15 cellular contexts compared by ENCODE assay signal in the genomic region with DNA sequence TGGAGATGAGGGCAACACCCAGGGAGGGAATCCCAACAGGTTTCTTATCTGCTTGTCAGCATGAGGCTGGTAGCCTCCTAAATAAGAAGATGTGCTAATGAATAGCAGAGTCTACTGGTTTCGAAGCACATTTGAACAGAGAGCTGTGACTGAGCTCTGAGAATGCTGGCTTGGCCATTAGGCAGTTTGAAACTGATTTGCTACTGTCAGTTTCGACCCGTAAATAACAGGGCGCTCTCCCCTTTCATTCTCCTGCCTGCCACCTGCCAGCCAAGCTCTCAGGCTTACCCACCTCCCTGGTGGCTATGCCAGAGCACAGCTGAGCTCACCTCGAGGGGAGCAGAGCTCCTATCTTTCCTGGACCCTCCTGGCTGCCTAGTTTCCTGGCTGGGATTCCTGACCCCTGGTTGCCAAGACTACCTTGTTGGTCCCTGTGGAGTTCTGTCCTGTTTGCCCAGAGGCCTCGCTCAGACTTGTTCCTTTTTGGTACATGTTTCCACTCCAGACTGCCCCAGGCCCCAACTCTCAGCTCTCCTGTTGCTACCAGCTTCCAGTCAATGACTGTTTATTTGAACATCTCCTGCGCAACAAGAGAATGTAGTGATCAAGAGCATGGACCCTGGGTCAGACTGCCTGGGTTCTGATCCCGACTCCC.
DNase-seq lines count a peak whose midpoint lies in the region; ATAC-seq, FAIRE-seq and TF ChIP-seq lines count a peak whose summit lies in the region.
"Had no signal": no experiment of that assay in that cellular context is flagged by ENCODE, and none has a peak within 500 bp of the region (broad histone marks: within the 10 kb centered on the region; RNA-seq: fewer than 3 reads in every experiment).

No MANE protein-coding gene starts in this region.

- TF ChIP-seq POLR2A in H54 (IDR thresholded peaks at IDR 0.05; ENCODE audit: low read depth, low read length): no peak

- no peak overlapping the region for H4K5ac ChIP-seq in mesendoderm (ENCODE audit: low read length)

- H2BK120ac ChIP-seq in mesendoderm (ENCODE audit: low read depth, low read length): no peak overlapping the region

- no peak overlapping the region for H3K4me3 Mint-ChIP-seq in T-helper 2 cell treated with Interferon-gamma antibody and Interleukin-4, amounts not matched to agents 5 μg/mL and 100 μg/mL, for 36 hours
- H3K4me3 Mint-ChIP-seq: stimulated activated naive CD8-positive, alpha-beta T cell treated with anti-CD3 and anti-CD28 coated beads, Interleukin-15, amount 100 ng/mL, for 72 hours had no signal

- no peak overlapping the region for H3K4me2 ChIP-seq in mesendoderm (ENCODE audit: low read length)
- H3K4me2 ChIP-seq: BLaER1 had no signal

- H3K27ac ChIP-seq in RWPE1 (peak overlapping the region; percentile 25), mesendoderm (ENCODE audit: low read depth, low read length) (no peak overlapping the region)
- H3K27ac ChIP-seq: BLaER1 had no signal

- peak; percentile 71 for ATAC-seq in GM18909 (IDR thresholded peaks at IDR 0.05; ENCODE audit: poor library complexity, unreplicated experiment)
- peak; percentile 71 for ATAC-seq in HG02943 (IDR thresholded peaks at IDR 0.05; ENCODE audit: low read depth, unreplicated experiment)
- no peak for ATAC-seq in sciatic nerve
- ATAC-seq: stimulated activated naive CD8-positive, alpha-beta T cell treated with anti-CD3 and anti-CD28 coated beads, Interleukin-15, amount 100 ng/mL, for 72 hours had no signal

- no peaks in the 10 kb centered on the region for H3K36me3 ChIP-seq in mesendoderm (ENCODE audit: control insufficient read depth, insufficient read depth, low read length)

- CTCF ChIA-PET in RWPE1 (lab: Yijun Ruan, JAX): interaction anchor here (0.7 kb wide), 1 partner anchor 876 kb away, joined by 3 read pairs; no protein-coding TSS in a partner anchor

- no peak overlapping the region for H3K27ac Mint-ChIP-seq in T-helper 2 cell treated with Interferon-gamma antibody and Interleukin-4, amounts not matched to agents 5 μg/mL and 100 μg/mL, for 36 hours

- no peak for TF ChIP-seq CTCF in RWPE1 (conservative IDR thresholded peaks at IDR 0.05; ENCODE audit: low read depth)

- no peak overlapping the region for H4K8ac ChIP-seq in mesendoderm (ENCODE audit: low read depth, low read length)

- H3K4me1 Mint-ChIP-seq in T-helper 2 cell treated with Interferon-gamma antibody and Interleukin-4, amounts not matched to agents 5 μg/mL and 100 μg/mL, for 36 hours (ENCODE audit: low read depth): no peaks in the 10 kb centered on the region

- H3K4me1 ChIP-seq in mesendoderm (ENCODE audit: control insufficient read depth, low read depth, low read length): peaks cover 11% of the 10 kb centered on the region

- no peak overlapping the region for H2AK5ac ChIP-seq in mesendoderm (ENCODE audit: low read length)

- no peak overlapping the region for H3K9ac ChIP-seq in mesendoderm (ENCODE audit: low read length)

- H3K56ac ChIP-seq in mesendoderm (ENCODE audit: low read length): no peak overlapping the region

- no peak for FAIRE-seq in H54 (lab: Jason Lieb, UNC)

- H3K23ac ChIP-seq in mesendoderm (ENCODE audit: low read length): no peak overlapping the region

- no peaks in the 10 kb centered on the region for H3K27me3 ChIP-seq in mesendoderm (ENCODE audit: insufficient read depth, low read length, poor library complexity)
- H3K27me3 ChIP-seq: BLaER1 had no signal

- no peak overlapping the region for H3K4me3 ChIP-seq in mesendoderm (ENCODE audit: low read length)
- H3K4me3 ChIP-seq: BLaER1 had no signal

- no peak overlapping the region for H2BK5ac ChIP-seq in mesendoderm (ENCODE audit: low read length)

- H3K18ac ChIP-seq in mesendoderm (ENCODE audit: low read length): no peak overlapping the region

- H3K79me2 ChIP-seq in mesendoderm (ENCODE audit: control insufficient read depth, insufficient read depth, low read length): no peaks in the 10 kb centered on the region

- no CpG with 5 or more reads among the region's 8 CpGs for WGBS in mesendoderm (ENCODE audit: extremely low coverage, insufficient coverage, low lambda C conversion rate)

- intact Hi-C loops in sciatic nerve (cut with DNase I): no loop called here

- no peaks in the 10 kb centered on the region for H3K27me3 Mint-ChIP-seq in T-helper 2 cell treated with Interferon-gamma antibody and Interleukin-4, amounts not matched to agents 5 μg/mL and 100 μg/mL, for 36 hours (ENCODE audit: low read depth)
- H3K27me3 Mint-ChIP-seq: stimulated activated naive CD8-positive, alpha-beta T cell treated with anti-CD3 and anti-CD28 coated beads, Interleukin-15, amount 100 ng/mL, for 72 hours had no signal

- H3K4ac ChIP-seq in mesendoderm (ENCODE audit: low read depth, low read length): no peak overlapping the region

- H3K9me3 Mint-ChIP-seq in T-helper 2 cell treated with Interferon-gamma antibody and Interleukin-4, amounts not matched to agents 5 μg/mL and 100 μg/mL, for 36 hours: no peaks in the 10 kb centered on the region

- DNase-seq in RWPE1 (ENCODE audit: low spot score) (no peak), mesendoderm (peak; percentile 47), H54 (ENCODE audit: insufficient read length, low spot score) (no peak), NCI-H526 (lab: John Stamatoyannopoulos, UW) (no peak), sciatic nerve (ENCODE audit: low spot score) (no peak)
- DNase-seq in T-helper 2 cell treated with Interferon-gamma antibody and Interleukin-4, amounts not matched to agents 5 μg/mL and 100 μg/mL, for 36 hours (ENCODE audit: low spot score): no peak
- DNase-seq: activated CD4-positive, alpha-beta T cell treated with anti-CD3 and anti-CD28 coated beads, Interleukin-2, amount 50 U/mL, for 4 hours; dermis blood vessel endothelial cell; EL; NCI-H1048; Right ventricle myocardium superior; stimulated activated naive CD8-positive, alpha-beta T cell treated with anti-CD3 and anti-CD28 coated beads, Interleukin-15, amount 100 ng/mL, for 72 hours had no signal

- peaks cover 2% of the 10 kb centered on the region for H3K36me3 Mint-ChIP-seq in T-helper 2 cell treated with Interferon-gamma antibody and Interleukin-4, amounts not matched to agents 5 μg/mL and 100 μg/mL, for 36 hours (ENCODE audit: low read depth)

- POLR2A ChIA-PET in RWPE1 (lab: Yijun Ruan, JAX; ENCODE audit: low non-redundant PET): no interaction called here

- H2BK15ac ChIP-seq in mesendoderm (replicated peaks; ENCODE audit: low read depth): no peak overlapping the region

- no peaks in the 10 kb centered on the region for H3K79me1 ChIP-seq in mesendoderm (ENCODE audit: low read length)
